In the genomic region with DNA sequence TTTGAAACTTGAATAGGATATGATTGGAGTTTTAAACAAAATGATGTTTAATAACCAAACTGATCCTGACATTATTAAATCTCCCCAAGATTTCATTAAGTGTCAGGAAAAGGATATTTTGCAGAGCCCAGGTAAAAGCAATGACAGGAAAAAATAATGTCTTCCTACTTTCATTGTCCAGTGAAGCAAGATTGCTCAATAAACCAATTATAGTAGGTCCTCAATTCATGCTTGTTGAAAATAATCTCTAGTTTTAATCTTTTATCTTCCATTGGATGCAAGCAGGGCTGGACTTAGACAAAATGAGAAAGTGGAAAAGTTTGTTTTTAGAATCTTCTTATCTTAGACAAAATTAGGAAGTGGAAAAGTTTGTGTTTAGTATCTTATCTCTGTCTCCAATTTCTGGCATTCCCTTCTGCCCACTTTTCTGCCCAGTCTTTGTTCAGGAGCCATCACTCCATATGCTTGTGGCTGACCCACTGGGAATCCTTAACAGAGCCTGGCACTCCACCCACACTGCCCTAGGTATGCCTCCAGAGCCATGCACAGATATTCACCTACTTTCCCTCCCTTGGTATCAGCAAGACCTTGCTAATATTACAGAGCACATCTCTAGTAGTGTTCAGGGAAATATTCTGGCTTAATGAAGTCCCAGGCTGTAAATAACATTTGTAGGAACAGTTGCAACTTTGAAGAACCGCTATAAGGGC, we compare ENCODE assay signal across 15 cellular contexts. TPM values are rescaled to one million over a fixed set of nuclear protein-coding genes. Genes with fewer than 3 reads are reported as not detected.
A peak's percentile ranks its signal among the peaks of the same experiment; 100 is the strongest.
DNase-seq lines count a peak whose midpoint lies in the region; ATAC-seq, FAIRE-seq and TF ChIP-seq lines count a peak whose summit lies in the region.
"Had no signal": no experiment of that assay in that cellular context is flagged by ENCODE, and none has a peak within 500 bp of the region (broad histone marks: within the 10 kb centered on the region; RNA-seq: fewer than 3 reads in every experiment).

No MANE protein-coding gene starts in this region.

- in situ Hi-C loops in mammary epithelial cell (cut with MboI; ENCODE audit: low sequenced_read_pairs in 2 of 2) = no loop called here

- no peaks in the 10 kb centered on the region for H3K79me2 ChIP-seq in mammary epithelial cell (ENCODE audit: insufficient read depth, low read length)
- no peaks in the 10 kb centered on the region for H3K79me2 ChIP-seq in SK-N-SH (ENCODE audit: insufficient read depth)
- H3K79me2 ChIP-seq in endothelial cell of umbilical vein (ENCODE audit: control insufficient read depth, insufficient read depth, low read length) = no peaks in the 10 kb centered on the region

- H3K4me2 ChIP-seq in mammary epithelial cell (ENCODE audit: insufficient read depth, low read depth, low read length) (no peak overlapping the region), SK-N-SH (no peak overlapping the region), endothelial cell of umbilical vein (ENCODE audit: insufficient read depth, low read length) (no peak overlapping the region)

- dilution Hi-C loops in mammary epithelial cell (cut with HindIII; ENCODE audit: low sequenced_read_pairs) (no loop called here), endothelial cell of umbilical vein (cut with MboI; ENCODE audit: extremely low pct_ligation_motif_present, low sequenced_read_pairs) (no loop called here)

- H2AFZ ChIP-seq in mammary epithelial cell (ENCODE audit: low read depth, low read length) = peak overlapping the region; percentile 47
- H2AFZ ChIP-seq in SK-N-SH (ENCODE audit: low read depth) = peak overlapping the region; percentile 64
- no peak overlapping the region for H2AFZ ChIP-seq in endothelial cell of umbilical vein (ENCODE audit: low read depth, low read length)

- H3K4me3 ChIP-seq in mammary epithelial cell (replicated peaks in 1 of 3; ENCODE audit: insufficient read depth in 1 of 3, low read depth in 2 of 3, low read length in 3 of 3) = no peak overlapping the region
- H3K4me3 ChIP-seq in SK-N-SH (ENCODE audit: low read depth in 2 of 2, low read length in 1 of 2) = no peak overlapping the region
- no peak overlapping the region for H3K4me3 ChIP-seq in endothelial cell of umbilical vein (replicated peaks in 1 of 3; ENCODE audit: insufficient read depth in 1 of 3, low read depth in 1 of 3, low read length in 3 of 3)

- H3K4me3 Mint-ChIP-seq in MCF 10A (ENCODE audit: unreplicated experiment) (no peak overlapping the region), T-cell (no peak overlapping the region)
- H3K4me3 Mint-ChIP-seq in stimulated activated effector memory CD8-positive, alpha-beta T cell treated with anti-CD3 and anti-CD28 coated beads, Interleukin-12 subunit alpha, Interleukin-12 subunit beta, amount 100 ng/mL, for 72 hours = no peak overlapping the region

- H3K36me3 ChIP-seq in mammary epithelial cell (ENCODE audit: insufficient read depth, low read length) (no peaks in the 10 kb centered on the region), SK-N-SH (replicated peaks in 1 of 2; ENCODE audit: control insufficient read depth in 1 of 2, insufficient read depth in 2 of 2, low read length in 1 of 2) (no peaks in the 10 kb centered on the region), endothelial cell of umbilical vein (ENCODE audit: control insufficient read depth in 2 of 2, extremely low read depth in 1 of 2, insufficient read depth in 2 of 2, low read length in 2 of 2) (no peaks in the 10 kb centered on the region)

- BruUV-seq in mammary epithelial cell (replicated peaks; lab: Mats Ljungman, UMichigan) (no TSS peak), MCF 10A (replicated peaks; lab: Mats Ljungman, UMichigan) (no TSS peak), endothelial cell of umbilical vein (replicated peaks; lab: Mats Ljungman, UMichigan) (no TSS peak)

- H3K36me3 Mint-ChIP-seq in MCF 10A (ENCODE audit: insufficient read depth, unreplicated experiment) = peaks cover 6% of the 10 kb centered on the region
- H3K36me3 Mint-ChIP-seq in stimulated activated effector memory CD8-positive, alpha-beta T cell treated with anti-CD3 and anti-CD28 coated beads, Interleukin-12 subunit alpha, Interleukin-12 subunit beta, amount 100 ng/mL, for 72 hours = no peaks in the 10 kb centered on the region
- no peaks in the 10 kb centered on the region for H3K36me3 Mint-ChIP-seq in T-cell

- WGBS in mammary epithelial cell (ENCODE audit: low coverage, missing lambda C conversion rate) = 100% methylated on average over 1 of the region's 1 CpG
- 80% methylated on average over 1 of the region's 1 CpG for WGBS in SK-N-SH (ENCODE audit: low lambda C conversion rate)

- H3K9ac ChIP-seq in mammary epithelial cell (ENCODE audit: insufficient read depth, low read length) = no peak overlapping the region
- H3K9ac ChIP-seq in SK-N-SH = no peak overlapping the region
- H3K9ac ChIP-seq in endothelial cell of umbilical vein (replicated peaks; ENCODE audit: extremely low read depth, insufficient read depth, low read length) = no peak overlapping the region

- no peaks in the 10 kb centered on the region for H3K9me1 ChIP-seq in endothelial cell of umbilical vein (replicated peaks; ENCODE audit: control insufficient read depth, extremely low read depth, insufficient read depth, low read length)

- no peak for TF ChIP-seq POLR2A in endothelial cell of umbilical vein (IDR thresholded peaks at IDR 0.05; ENCODE audit: low read depth, low read length)

- ATAC-seq in stimulated activated effector memory CD8-positive, alpha-beta T cell treated with anti-CD3 and anti-CD28 coated beads, Interleukin-12 subunit alpha, Interleukin-12 subunit beta, amount 100 ng/mL, for 72 hours = no peak
- no peak for ATAC-seq in HG02852 (IDR thresholded peaks at IDR 0.05; ENCODE audit: unreplicated experiment)
- no peak for ATAC-seq in T-cell (replicated peaks in 1 of 4)

- TF ChIP-seq CTCF in mammary epithelial cell (conservative IDR thresholded peaks at IDR 0.05 in 1 of 2, IDR thresholded peaks at IDR 0.05 in 1 of 2; ENCODE audit: extremely low read depth in 1 of 2, insufficient read depth in 1 of 2, low read depth in 1 of 2, low read length in 2 of 2) (no peak), MCF 10A (IDR thresholded peaks at IDR 0.05; ENCODE audit: unreplicated experiment) (no peak), SK-N-SH (IDR thresholded peaks at IDR 0.05) (no peak), endothelial cell of umbilical vein (IDR thresholded peaks at IDR 0.05; ENCODE audit: extremely low read depth in 1 of 2, insufficient read depth in 1 of 2, low read depth in 1 of 2, low read length in 2 of 2) (no peak)

- DNase-seq in mammary epithelial cell (no peak), MCF 10A (ENCODE audit: unreplicated experiment) (no peak), SK-N-SH (no peak), endothelial cell of umbilical vein (ENCODE audit: low read depth, low spot score) (no peak), T-cell (no peak)
- no peak for DNase-seq in stimulated activated effector memory CD8-positive, alpha-beta T cell treated with anti-CD3 and anti-CD28 coated beads, Interleukin-12 subunit alpha, Interleukin-12 subunit beta, amount 100 ng/mL, for 72 hours (ENCODE audit: low spot score in 2 of 2)
- DNase-seq in effector CD8-positive, alpha-beta T cell (lab: John Stamatoyannopoulos, UW) = no peak
- DNase-seq: C1 segment of cervical spinal cord, DMS 273 treated with DMSO at 0.1 percent for 48 hours, HCEC 1CT, KBM-7, NCI-H1105 treated with DMSO at 0.1 percent for 48 hours, NCI-H187 treated with DMSO at 0.1 percent for 48 hours, NCI-H526 treated with DMSO at 0.1 percent for 48 hours had no signal

- H3K4me1 Mint-ChIP-seq in MCF 10A (ENCODE audit: insufficient read depth, unreplicated experiment) (peaks cover 31% of the 10 kb centered on the region), T-cell (peaks cover 7 to 12% (median 9%) of the 10 kb centered on the region in 3 donors)
- H3K4me1 Mint-ChIP-seq in stimulated activated effector memory CD8-positive, alpha-beta T cell treated with anti-CD3 and anti-CD28 coated beads, Interleukin-12 subunit alpha, Interleukin-12 subunit beta, amount 100 ng/mL, for 72 hours = peaks cover 14% of the 10 kb centered on the region

- no peaks in the 10 kb centered on the region for H3K9me3 ChIP-seq in mammary epithelial cell (replicated peaks; ENCODE audit: insufficient read depth, low read length)
- no peaks in the 10 kb centered on the region for H3K9me3 ChIP-seq in SK-N-SH
- H3K9me3 ChIP-seq in endothelial cell of umbilical vein (replicated peaks; ENCODE audit: control insufficient read depth, insufficient read depth, low read length) = no peaks in the 10 kb centered on the region

- H3K9me3 Mint-ChIP-seq in MCF 10A (ENCODE audit: unreplicated experiment) (no peaks in the 10 kb centered on the region), T-cell (no peaks in the 10 kb centered on the region)
- no peaks in the 10 kb centered on the region for H3K9me3 Mint-ChIP-seq in stimulated activated effector memory CD8-positive, alpha-beta T cell treated with anti-CD3 and anti-CD28 coated beads, Interleukin-12 subunit alpha, Interleukin-12 subunit beta, amount 100 ng/mL, for 72 hours

- H3K27ac ChIP-seq in mammary epithelial cell (ENCODE audit: insufficient read depth, low read depth, low read length) = no peak overlapping the region
- peak overlapping the region; percentile 11 to 47; a peak in 1 of 4 replicates for H3K27ac ChIP-seq in SK-N-SH (ENCODE audit: low read depth in 2 of 2, low read length in 1 of 2)
- H3K27ac ChIP-seq in endothelial cell of umbilical vein (ENCODE audit: insufficient read depth, low read depth, low read length) = no peak overlapping the region

- TF ChIP-seq EP300 in SK-N-SH (IDR thresholded peaks at IDR 0.05; ENCODE audit: borderline replicate concordance in 1 of 2, low read depth in 1 of 2, low read length in 1 of 2) = peak in 1 of 2 experiments; percentile 31; a peak in 1 of 4 replicates

- intact Hi-C loops in mammary epithelial cell (cut with micrococcal nuclease) (loop anchor here (2.0 kb wide), 1 partner anchor 497 kb away; no protein-coding TSS in a partner anchor), MCF 10A (cut with micrococcal nuclease) (loop anchor here (5.0 kb wide), 1 partner anchor 670 kb away; no protein-coding TSS in a partner anchor), endothelial cell of umbilical vein (cut with micrococcal nuclease) (loop anchor here (2.0 kb wide), 4 partner anchors 29 to 669 kb away; no protein-coding TSS in a partner anchor)

- H3K27me3 Mint-ChIP-seq in MCF 10A (ENCODE audit: insufficient read depth, unreplicated experiment) = no peaks in the 10 kb centered on the region
- peaks cover 7 to 11% of the 10 kb centered on the region in 2 donors for H3K27me3 Mint-ChIP-seq in T-cell

- H3F3A ChIP-seq in SK-N-SH (replicated peaks; ENCODE audit: insufficient read depth) = no peaks in the 10 kb centered on the region

- POLR2A ChIA-PET in MCF 10A (lab: Yijun Ruan, JAX) = interaction anchor here (1.4 to 3.0 kb wide), 3 partner anchors 28 to 83 kb away, joined by 5 to 27 read pairs (median 7); no protein-coding TSS in a partner anchor
- POLR2A ChIA-PET in SK-N-SH (lab: Yijun Ruan, JAX) = no interaction called here
- POLR2A ChIA-PET in endothelial cell of umbilical vein (lab: Charles Lee) = no interaction called here
- POLR2A ChIA-PET in T-cell (lab: Charles Lee) = interaction anchor here in 1 of 2 donors (0.6 kb wide), 1 partner anchor 304 kb away, joined by 4 read pairs; no protein-coding TSS in a partner anchor

- H3K27me3 ChIP-seq in mammary epithelial cell (ENCODE audit: insufficient read depth, low read length) = no peaks in the 10 kb centered on the region
- H3K27me3 ChIP-seq in SK-N-SH (ENCODE audit: insufficient read depth) = no peaks in the 10 kb centered on the region
- H3K27me3 ChIP-seq in endothelial cell of umbilical vein (ENCODE audit: control insufficient read depth in 2 of 2, insufficient read depth in 2 of 2, low read length in 2 of 2) = no peaks in the 10 kb centered on the region

- no peak for TF ChIP-seq RAD21 in SK-N-SH (IDR thresholded peaks at IDR 0.05; ENCODE audit: low read length)

- H4K20me1 ChIP-seq in mammary epithelial cell (ENCODE audit: insufficient read depth, low read length) (no peaks in the 10 kb centered on the region), SK-N-SH (ENCODE audit: insufficient read depth) (no peaks in the 10 kb centered on the region), endothelial cell of umbilical vein (replicated peaks; ENCODE audit: control insufficient read depth, extremely low read depth, insufficient read depth, low read length) (no peaks in the 10 kb centered on the region)

- no peaks in the 10 kb centered on the region for H3K9me2 ChIP-seq in SK-N-SH

- peak; percentile 70 for FAIRE-seq in endothelial cell of umbilical vein (lab: Jason Lieb, UNC)

- CTCF ChIA-PET in mammary epithelial cell (lab: Charles Lee; ENCODE audit: low non-redundant PET) (no interaction called here), MCF 10A (lab: Yijun Ruan, JAX) (interaction anchor here (0.7 to 2.5 kb wide), 18 partner anchors 10 to 334 kb away, joined by 3 to 26 read pairs (median 4); partner anchors contain the start of gene CARMIL1), SK-N-SH (lab: Yijun Ruan, JAX) (interaction anchor here (0.7 to 3.0 kb wide), 19 partner anchors 8 to 538 kb away, joined by 3 to 34 read pairs (median 8); no protein-coding TSS in a partner anchor), endothelial cell of umbilical vein (lab: Charles Lee) (interaction anchor here (0.7 to 2.6 kb wide), 17 partner anchors 7 to 497 kb away, joined by 3 to 94 read pairs (median 8); no protein-coding TSS in a partner anchor), T-cell (lab: Charles Lee) (interaction anchor here in 1 of 2 donors (1.1 to 2.3 kb wide), 3 partner anchors 27 to 269 kb away, joined by 3 to 46 read pairs (median 4); no protein-coding TSS in a partner anchor)

- H3K4me1 ChIP-seq in mammary epithelial cell (ENCODE audit: insufficient read depth, low read length) (peaks cover 21% of the 10 kb centered on the region), SK-N-SH (ENCODE audit: control insufficient read depth in 1 of 2, insufficient read depth in 2 of 2, low read depth in 1 of 2, low read length in 1 of 2) (peaks cover 17 to 29% of the 10 kb centered on the region in 2 experiments; a peak in 3 of 4 replicates), endothelial cell of umbilical vein (ENCODE audit: control insufficient read depth, extremely low read depth, insufficient read depth, low read length) (peaks cover 6% of the 10 kb centered on the region)

- H3K27ac Mint-ChIP-seq in MCF 10A (ENCODE audit: low read depth, unreplicated experiment) = no peak overlapping the region
- H3K27ac Mint-ChIP-seq in stimulated activated effector memory CD8-positive, alpha-beta T cell treated with anti-CD3 and anti-CD28 coated beads, Interleukin-12 subunit alpha, Interleukin-12 subunit beta, amount 100 ng/mL, for 72 hours = peak overlapping the region; percentile 38
- no peak overlapping the region for H3K27ac Mint-ChIP-seq in T-cell

RNA-seq across cellular contexts. Expression of gene CARMIL1, which starts 57.0 kb away (rescaled TPM):
- total RNA-seq in mammary epithelial cell (10 to 100 TPM; 34.7 to 58.2 TPM), MCF 10A (2022) (23.0 and 25.2 TPM in 2 replicates), endothelial cell of umbilical vein (8.7 and 8.8 TPM in 2 replicates), T-cell (10 to 100 TPM in 1 of 5 donors, 1 to 10 TPM in 4; 4.0 to 11.6 (median 6.1) TPM)
- polyA plus RNA-seq in mammary epithelial cell (10.1 TPM), SK-N-SH (2012; rRNA removed) (1.7 TPM in 2 replicates), endothelial cell of umbilical vein (1.3 and 1.6 TPM in 2 replicates)
- polyA minus RNA-seq in mammary epithelial cell (56.7 TPM), endothelial cell of umbilical vein (3.4 and 4.9 TPM in 2 replicates)
- 2.2 TPM in 2 replicates for polyA plus RNA-seq in SK-N-SH (2012; cell fraction: cytosol; rRNA removed)
- 2.1 and 2.8 TPM in 2 replicates for polyA plus RNA-seq in SK-N-SH (2012; cell fraction: nucleus; rRNA removed)
- polyA plus RNA-seq in endothelial cell of umbilical vein (2011; cell fraction: cytosol; rRNA removed) = 1.2 and 1.3 TPM in 2 replicates
- polyA plus RNA-seq in endothelial cell of umbilical vein (2011; cell fraction: nucleus; rRNA removed) = 2.1 and 2.4 TPM in 2 replicates
- 0.14 and 0.25 TPM in 2 replicates for polyA plus RNA-seq in endothelial cell of umbilical vein (2012)
- 13.3 TPM for polyA minus RNA-seq in endothelial cell of umbilical vein (2011; cell fraction: cytosol; rRNA and poly(A)+ RNA removed)
- polyA minus RNA-seq in endothelial cell of umbilical vein (2011; cell fraction: nucleus; rRNA and poly(A)+ RNA removed) = 4.6 and 5.1 TPM in 2 replicates

Comparison
In these comparisons a context has a peak if more than half of its experiments do, and no peak if none do; other contexts are left out.
1. H3K27ac ChIP-seq: peak in SK-N-SH (2 of 2); none in mammary epithelial cell (single experiment) and endothelial cell of umbilical vein (single experiment).